12 cellular contexts compared by ENCODE assay signal in the genomic region with DNA sequence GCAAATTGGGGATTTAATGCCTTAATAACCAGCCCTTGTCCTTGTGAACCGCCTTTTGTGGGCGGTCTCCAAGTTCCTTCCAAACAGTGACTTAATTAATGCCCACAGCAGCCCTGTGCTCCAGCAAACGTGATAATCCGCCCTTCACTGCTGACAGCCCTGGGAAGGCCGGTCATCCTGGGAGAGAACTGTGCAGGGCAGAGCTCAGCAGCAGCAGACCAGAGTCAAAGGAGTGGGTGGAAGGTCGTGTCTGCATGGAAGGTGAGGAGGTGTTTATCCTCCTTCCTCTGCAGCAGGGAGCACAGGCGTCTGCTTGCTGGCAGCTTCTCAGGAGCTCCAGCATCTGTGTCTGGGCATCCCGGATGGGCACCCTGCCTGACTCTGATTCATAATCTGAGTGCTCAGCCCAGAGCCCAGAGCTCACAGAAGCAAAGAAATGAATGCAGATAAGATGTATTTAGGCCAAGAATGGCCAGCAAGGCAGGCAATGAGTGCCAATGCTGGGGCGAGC.
DNase-seq lines count a peak whose midpoint lies in the region; ATAC-seq and TF ChIP-seq lines count a peak whose summit lies in the region.
"Had no signal": no experiment of that assay in that cellular context is flagged by ENCODE, and none has a peak within 500 bp of the region (broad histone marks: within the 10 kb centered on the region; RNA-seq: fewer than 3 reads in every experiment).

No MANE protein-coding gene starts in this region.

- H3K36me3 ChIP-seq in stomach smooth muscle (ENCODE audit: control insufficient read depth in 2 of 2, insufficient read depth in 2 of 2, low read length in 2 of 2): no peaks in the 10 kb centered on the region
- H3K36me3 ChIP-seq in MM.1S (replicated peaks; ENCODE audit: insufficient read depth, low read length): no peaks in the 10 kb centered on the region
- H3K36me3 ChIP-seq: pancreas had no signal

- no peaks in the 10 kb centered on the region for H3K9me2 ChIP-seq in MM.1S (replicated peaks; ENCODE audit: insufficient read depth, low read length)

- H3K9ac ChIP-seq in stomach smooth muscle (ENCODE audit: low read length in 2 of 2): no peak overlapping the region
- no peak overlapping the region for H3K9ac ChIP-seq in MM.1S (ENCODE audit: low read length)

- no peaks in the 10 kb centered on the region for H4K20me1 ChIP-seq in MM.1S (ENCODE audit: insufficient read depth, low read length)

- H3K27me3 ChIP-seq in stomach smooth muscle (ENCODE audit: control insufficient read depth in 1 of 2, insufficient read depth in 2 of 2, low read length in 2 of 2): no peaks in the 10 kb centered on the region
- no peaks in the 10 kb centered on the region for H3K27me3 ChIP-seq in MM.1S (replicated peaks; ENCODE audit: insufficient read depth, low read length)
- H3K27me3 ChIP-seq: pancreas had no signal

- H3K9me3 Mint-ChIP-seq in activated T-helper 17 cell treated with anti-CD3 and anti-CD28 coated beads, Interleukin-2, amount 50 U/mL, for 72 hours: no peaks in the 10 kb centered on the region

- H3K27ac ChIP-seq in stomach smooth muscle (ENCODE audit: low read length) (peak overlapping the region; percentile 11), MM.1S (ENCODE audit: low read length) (no peak overlapping the region)
- H3K27ac ChIP-seq: pancreas had no signal

- ATAC-seq in activated T-helper 17 cell treated with anti-CD3 and anti-CD28 coated beads, Interleukin-2, amount 50 U/mL, for 72 hours (replicated peaks): no peak
- ATAC-seq: activated T-cell treated with anti-CD3 and anti-CD28 coated beads, Interleukin-2, amount 50 U/mL, for 72 hours had no signal

- peak; percentile 81 for DNase-seq in NCI-H2227 (lab: John Stamatoyannopoulos, UW; ENCODE audit: unreplicated experiment)
- peak; percentile 38 for DNase-seq in brain pericyte (ENCODE audit: low read depth, low spot score)
- peak; percentile 84 for DNase-seq in hippocampal formation (lab: John Stamatoyannopoulos, UW)
- no peak for DNase-seq in CD1c-positive myeloid dendritic cell (ENCODE audit: extremely low spot score)
- DNase-seq in MM.1S: no peak
- no peak for DNase-seq in activated CD4-positive, alpha-beta T cell treated with anti-CD3 and anti-CD28 coated beads, Interleukin-2, amount 50 U/mL, for 1 hour
- DNase-seq: activated T-cell treated with anti-CD3 and anti-CD28 coated beads, Interleukin-2, amount 50 U/mL, for 72 hours; DND-41; effector memory CD4-positive, alpha-beta T cell had no signal

- H3F3A ChIP-seq in MM.1S (ENCODE audit: insufficient read depth, low read length): no peaks in the 10 kb centered on the region

- no peak overlapping the region for H3K4me3 Mint-ChIP-seq in activated T-helper 17 cell treated with anti-CD3 and anti-CD28 coated beads, Interleukin-2, amount 50 U/mL, for 72 hours
- H3K4me3 Mint-ChIP-seq: activated T-cell treated with anti-CD3 and anti-CD28 coated beads, Interleukin-2, amount 50 U/mL, for 72 hours had no signal

- H3K36me3 Mint-ChIP-seq in activated T-helper 17 cell treated with anti-CD3 and anti-CD28 coated beads, Interleukin-2, amount 50 U/mL, for 72 hours (ENCODE audit: low read depth): no peaks in the 10 kb centered on the region

- H3K79me2 ChIP-seq in MM.1S (ENCODE audit: low read length): no peaks in the 10 kb centered on the region

- H3K9me3 ChIP-seq in stomach smooth muscle (ENCODE audit: control insufficient read depth in 2 of 2, low read length in 2 of 2) (no peaks in the 10 kb centered on the region), MM.1S (replicated peaks; ENCODE audit: insufficient read depth, low read length) (no peaks in the 10 kb centered on the region)
- H3K9me3 ChIP-seq: pancreas had no signal

- no peak overlapping the region for H3K4me2 ChIP-seq in MM.1S (ENCODE audit: low read depth, low read length)

- H2AFZ ChIP-seq in MM.1S (ENCODE audit: low read length): no peak overlapping the region

- peaks cover 9% of the 10 kb centered on the region for H3K4me1 ChIP-seq in stomach smooth muscle (ENCODE audit: control insufficient read depth, insufficient read depth, low read length)
- no peaks in the 10 kb centered on the region for H3K4me1 ChIP-seq in MM.1S (ENCODE audit: low read length)
- H3K4me1 ChIP-seq: pancreas had no signal

- H3K27ac Mint-ChIP-seq in activated T-helper 17 cell treated with anti-CD3 and anti-CD28 coated beads, Interleukin-2, amount 50 U/mL, for 72 hours: no peak overlapping the region
- H3K27ac Mint-ChIP-seq: activated T-cell treated with anti-CD3 and anti-CD28 coated beads, Interleukin-2, amount 50 U/mL, for 72 hours had no signal

- no peak for TF ChIP-seq CTCF in MM.1S (IDR thresholded peaks at IDR 0.05; ENCODE audit: low read length)

- H3K4me3 ChIP-seq in stomach smooth muscle (ENCODE audit: low read length in 2 of 2): no peak overlapping the region
- H3K4me3 ChIP-seq in MM.1S (ENCODE audit: low read length): no peak overlapping the region
- H3K4me3 ChIP-seq: pancreas had no signal

- peaks cover 22% of the 10 kb centered on the region for H3K27me3 Mint-ChIP-seq in activated T-helper 17 cell treated with anti-CD3 and anti-CD28 coated beads, Interleukin-2, amount 50 U/mL, for 72 hours

- H3K4me1 Mint-ChIP-seq in activated T-helper 17 cell treated with anti-CD3 and anti-CD28 coated beads, Interleukin-2, amount 50 U/mL, for 72 hours: no peaks in the 10 kb centered on the region

Comparison
In these comparisons a context has a peak if more than half of its experiments do, and no peak if none do; other contexts are left out.
1. DNase-seq: peak in NCI-H2227 (single experiment), brain pericyte (single experiment) and hippocampal formation (2 of 2); none in CD1c-positive myeloid dendritic cell (single experiment), MM.1S (single experiment) and activated CD4-positive, alpha-beta T cell treated with anti-CD3 and anti-CD28 coated beads, Interleukin-2, amount 50 U/mL, for 1 hour (single experiment).